39 cellular contexts compared by ENCODE assay signal in genomic region chr11:24880962-24881361, GRCh38.
"Had no signal": no experiment of that assay in that cellular context is flagged by ENCODE, and none has a peak within 500 bp of the region (broad histone marks: within the 10 kb centered on the region; RNA-seq: fewer than 3 reads in every experiment).

No MANE protein-coding gene starts in this region.

- FAIRE-seq: bronchial epithelial cell had no signal

- H3K27me3 ChIP-seq: adrenal gland, ascending aorta, body of pancreas, brain microvascular endothelial cell, breast epithelium, cardiac muscle cell had no signal

- H3K36me3 ChIP-seq: adrenal gland, ascending aorta, brain microvascular endothelial cell, breast epithelium, cardiac muscle cell had no signal

- H3K36me3 Mint-ChIP-seq: activated naive CD4-positive, alpha-beta T cell treated with anti-CD3 and anti-CD28 coated beads, Interleukin-2, amount 10 ng/mL, durations not matched to agents 7 days and 5 days; activated naive CD4-positive, alpha-beta T cell treated with anti-CD3 and anti-CD28 coated beads, Interleukin-2, amount 50 U/mL, for 24 hours; activated naive CD8-positive, alpha-beta T cell; activated naive CD8-positive, alpha-beta T cell treated with anti-CD3 and anti-CD28 coated beads for 36 hours; brain had no signal

- H3K9me3 ChIP-seq: adrenal gland, ascending aorta, body of pancreas, breast epithelium had no signal

- DNase-seq: activated effector memory CD4-positive, alpha-beta T cell treated with anti-CD3 and anti-CD28 coated beads, Interleukin-2, amount 50 U/mL, for 16 hours; activated effector memory CD4-positive, alpha-beta T cell treated with Interleukin-2 at 50 U/mL for 16 hours; activated gamma-delta T cell; activated gamma-delta T cell treated with Interleukin-2 at 50 U/mL for 16 hours; activated naive CD4-positive, alpha-beta T cell; activated naive CD4-positive, alpha-beta T cell treated with anti-CD3 and anti-CD28 coated beads for 36 hours; activated naive CD4-positive, alpha-beta T cell treated with anti-CD3 and anti-CD28 coated beads, Interleukin-2, amount 10 ng/mL, durations not matched to agents 7 days and 5 days; activated naive CD4-positive, alpha-beta T cell treated with anti-CD3 and anti-CD28 coated beads, Interleukin-2, amount 50 U/mL, for 16 hours; activated naive CD4-positive, alpha-beta T cell treated with Interleukin-2 at 50 U/mL for 16 hours; activated naive CD8-positive, alpha-beta T cell treated with anti-CD3 and anti-CD28 coated beads for 36 hours; activated naive CD8-positive, alpha-beta T cell treated with anti-CD3 and anti-CD28 coated beads, Interleukin-2, amount 10 ng/mL, durations not matched to agents 7 days and 5 days; activated naive CD8-positive, alpha-beta T cell treated with anti-CD3 and anti-CD28 coated beads, Interleukin-2, amount 50 U/mL, for 24 hours; activated T-cell treated with anti-CD3 and anti-CD28 coated beads, Interleukin-2, amount 50 U/mL, for 1 hour; activated T-cell treated with anti-CD3 and anti-CD28 coated beads, Interleukin-2, amount 50 U/mL, for 24 hours; activated T-cell treated with anti-CD3 and anti-CD28 coated beads, Interleukin-2, amount 50 U/mL, for 4 hours; activated T-cell treated with anti-CD3 and anti-CD28 coated beads, Interleukin-2, amount 50 U/mL, for 48 hours; activated T-cell treated with anti-CD3 and anti-CD28 coated beads, Interleukin-2, amount 50 U/mL, for 72 hours; adrenal gland; amniotic stem cell; amygdala; anterior cingulate cortex; aorta; body of pancreas; brain microvascular endothelial cell; caudate nucleus; central memory CD4-positive, alpha-beta T cell; cerebellar nuclear complex had no signal

- H3K27ac Mint-ChIP-seq: activated naive CD4-positive, alpha-beta T cell treated with anti-CD3 and anti-CD28 coated beads for 36 hours; activated naive CD4-positive, alpha-beta T cell treated with anti-CD3 and anti-CD28 coated beads, Interleukin-2, amount 10 ng/mL, durations not matched to agents 7 days and 5 days; activated naive CD4-positive, alpha-beta T cell treated with anti-CD3 and anti-CD28 coated beads, Interleukin-2, amount 50 U/mL, for 24 hours; activated naive CD4-positive, alpha-beta T cell treated with anti-CD3 and anti-CD28 coated beads, Interleukin-2, amount 50 U/mL, for 72 hours; activated naive CD8-positive, alpha-beta T cell; activated naive CD8-positive, alpha-beta T cell treated with anti-CD3 and anti-CD28 coated beads for 36 hours; activated naive CD8-positive, alpha-beta T cell treated with anti-CD3 and anti-CD28 coated beads, Interleukin-2, amount 10 ng/mL, durations not matched to agents 7 days and 5 days; activated naive CD8-positive, alpha-beta T cell treated with anti-CD3 and anti-CD28 coated beads, Interleukin-2, amount 50 U/mL, for 24 hours; activated T-cell treated with anti-CD3 and anti-CD28 coated beads, Interleukin-2, amount 50 U/mL, for 24 hours; activated T-cell treated with anti-CD3 and anti-CD28 coated beads, Interleukin-2, amount 50 U/mL, for 72 hours; activated T-helper 1 cell treated with anti-CD3 and anti-CD28 coated beads, Interleukin-12 subunit alpha, Interleukin-12 subunit beta, Interleukin-2, Interleukin-4 antibody, amounts not matched to agents 30 ng/mL and 10 ng/mL and 1 ng/mL, durations not matched to agents 14 hours and 24 hours and 36 hours; activated T-helper 17 cell treated with anti-CD3 and anti-CD28 coated beads, Interleukin-2, amount 50 U/mL, for 72 hours; activated T-helper 2 cell treated with anti-CD3 and anti-CD28 coated beads, Interferon-gamma antibody, Interleukin-2, Interleukin-4, amounts not matched to agents 10 μg/mL and 5 μg/mL and 100 μg/mL, durations not matched to agents 14 hours and 24 hours and 36 hours; brain had no signal

- H3K4me1 Mint-ChIP-seq: activated naive CD4-positive, alpha-beta T cell treated with anti-CD3 and anti-CD28 coated beads, Interleukin-2, amount 10 ng/mL, durations not matched to agents 7 days and 5 days; activated naive CD4-positive, alpha-beta T cell treated with anti-CD3 and anti-CD28 coated beads, Interleukin-2, amount 50 U/mL, for 24 hours; activated naive CD8-positive, alpha-beta T cell treated with anti-CD3 and anti-CD28 coated beads for 36 hours; activated naive CD8-positive, alpha-beta T cell treated with anti-CD3 and anti-CD28 coated beads, Interleukin-2, amount 10 ng/mL, durations not matched to agents 7 days and 5 days; activated naive CD8-positive, alpha-beta T cell treated with anti-CD3 and anti-CD28 coated beads, Interleukin-2, amount 50 U/mL, for 24 hours; activated T-helper 17 cell treated with anti-CD3 and anti-CD28 coated beads, Interleukin-2, amount 50 U/mL, for 72 hours; brain; central memory CD8-positive, alpha-beta T cell had no signal

- H3K27ac ChIP-seq: ascending aorta, body of pancreas, brain microvascular endothelial cell, breast epithelium, cardiac muscle cell had no signal

- H3K27me3 Mint-ChIP-seq: activated naive CD4-positive, alpha-beta T cell treated with anti-CD3 and anti-CD28 coated beads, Interleukin-2, amount 10 ng/mL, durations not matched to agents 7 days and 5 days; activated naive CD4-positive, alpha-beta T cell treated with anti-CD3 and anti-CD28 coated beads, Interleukin-2, amount 50 U/mL, for 24 hours; activated naive CD8-positive, alpha-beta T cell; activated naive CD8-positive, alpha-beta T cell treated with anti-CD3 and anti-CD28 coated beads for 36 hours; activated naive CD8-positive, alpha-beta T cell treated with anti-CD3 and anti-CD28 coated beads, Interleukin-2, amount 10 ng/mL, durations not matched to agents 7 days and 5 days; activated naive CD8-positive, alpha-beta T cell treated with anti-CD3 and anti-CD28 coated beads, Interleukin-2, amount 50 U/mL, for 24 hours; activated T-cell treated with anti-CD3 and anti-CD28 coated beads, Interleukin-2, amount 50 U/mL, for 24 hours; activated T-helper 17 cell treated with anti-CD3 and anti-CD28 coated beads, Interleukin-2, amount 50 U/mL, for 72 hours; brain; central memory CD8-positive, alpha-beta T cell had no signal

- ATAC-seq: activated naive CD4-positive, alpha-beta T cell treated with anti-CD3 and anti-CD28 coated beads, Interleukin-2, amount 50 U/mL, for 72 hours; activated naive CD8-positive, alpha-beta T cell treated with anti-CD3 and anti-CD28 coated beads, Interleukin-2, amount 50 U/mL, for 24 hours; activated T-cell treated with anti-CD3 and anti-CD28 coated beads, Interleukin-2, amount 50 U/mL, for 4 hours; activated T-cell treated with anti-CD3 and anti-CD28 coated beads, Interleukin-2, amount 50 U/mL, for 72 hours; activated T-helper 17 cell treated with anti-CD3 and anti-CD28 coated beads, Interleukin-2, amount 50 U/mL, for 72 hours; body of pancreas had no signal

- H3K4me1 ChIP-seq: adrenal gland, ascending aorta, breast epithelium had no signal

- H3K4me3 Mint-ChIP-seq: activated naive CD4-positive, alpha-beta T cell treated with anti-CD3 and anti-CD28 coated beads for 36 hours; activated naive CD4-positive, alpha-beta T cell treated with anti-CD3 and anti-CD28 coated beads, Interleukin-2, amount 10 ng/mL, durations not matched to agents 7 days and 5 days; activated naive CD4-positive, alpha-beta T cell treated with anti-CD3 and anti-CD28 coated beads, Interleukin-2, amount 50 U/mL, for 24 hours; activated naive CD8-positive, alpha-beta T cell; activated naive CD8-positive, alpha-beta T cell treated with anti-CD3 and anti-CD28 coated beads for 36 hours; activated naive CD8-positive, alpha-beta T cell treated with anti-CD3 and anti-CD28 coated beads, Interleukin-2, amount 10 ng/mL, durations not matched to agents 7 days and 5 days; activated naive CD8-positive, alpha-beta T cell treated with anti-CD3 and anti-CD28 coated beads, Interleukin-2, amount 50 U/mL, for 24 hours; activated T-cell treated with anti-CD3 and anti-CD28 coated beads, Interleukin-2, amount 50 U/mL, for 24 hours; activated T-cell treated with anti-CD3 and anti-CD28 coated beads, Interleukin-2, amount 50 U/mL, for 4 hours; activated T-cell treated with anti-CD3 and anti-CD28 coated beads, Interleukin-2, amount 50 U/mL, for 72 hours; activated T-helper 1 cell treated with anti-CD3 and anti-CD28 coated beads, Interleukin-12 subunit alpha, Interleukin-12 subunit beta, Interleukin-2, Interleukin-4 antibody, amounts not matched to agents 30 ng/mL and 10 ng/mL and 1 ng/mL, durations not matched to agents 14 hours and 24 hours and 36 hours; activated T-helper 17 cell treated with anti-CD3 and anti-CD28 coated beads, Interleukin-2, amount 50 U/mL, for 72 hours; brain; central memory CD8-positive, alpha-beta T cell had no signal

- H3K4me3 ChIP-seq: adrenal gland, ascending aorta, body of pancreas, breast epithelium, cardiac muscle cell had no signal
